Comparison of ENCODE assay signal across 9 cellular contexts in the genomic region with DNA sequence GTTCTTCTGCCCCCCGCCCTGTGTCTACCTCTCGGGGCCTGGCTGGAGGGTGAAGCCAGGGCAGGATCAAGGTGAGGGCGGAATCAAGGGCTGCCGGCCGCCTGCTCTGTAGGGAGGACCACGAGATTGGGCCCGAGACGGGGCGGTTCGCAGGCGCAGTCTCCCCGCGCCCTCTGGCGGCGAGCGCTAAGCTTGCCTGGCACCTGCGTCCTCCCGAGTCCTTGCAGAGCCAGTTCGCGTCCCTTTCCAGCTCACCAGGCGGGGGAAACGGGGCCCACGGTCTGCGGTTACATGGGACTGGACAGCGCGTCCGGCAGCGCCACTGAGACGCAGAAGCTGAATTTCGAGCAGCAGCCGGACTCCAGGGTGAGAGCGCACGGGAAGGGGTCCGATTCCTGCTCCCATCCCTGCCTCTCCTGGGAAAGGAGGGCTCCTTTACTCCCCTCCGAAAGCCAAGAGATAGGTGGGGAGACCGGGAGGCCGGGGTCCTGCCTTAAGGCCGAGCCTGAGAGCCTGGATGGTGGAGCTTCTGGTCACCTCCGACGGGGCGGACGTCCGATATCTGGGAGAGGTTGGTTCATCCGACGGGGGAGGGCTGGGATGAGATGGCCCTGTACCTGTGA. TPM values are rescaled to one million over a fixed set of nuclear protein-coding genes. Genes with fewer than 3 reads are reported as not detected.
DNase-seq lines count a peak whose midpoint lies in the region; ATAC-seq and TF ChIP-seq lines count a peak whose summit lies in the region.
"Had no signal": no experiment of that assay in that cellular context is flagged by ENCODE, and none has a peak within 500 bp of the region (broad histone marks: within the 10 kb centered on the region; RNA-seq: fewer than 3 reads in every experiment).

No MANE protein-coding gene starts in this region.

- H3K27me3 ChIP-seq in lower lobe of right lung (ENCODE audit: low read depth): peaks cover 62% of the 10 kb centered on the region

- H3K9me3 ChIP-seq in lower lobe of right lung: no peaks in the 10 kb centered on the region

- DNase-seq in GM10248 (ENCODE audit: extremely low spot score) (peak; percentile 81), MV-4-11 (lab: John Stamatoyannopoulos, UW) (peak; percentile 36), lower lobe of right lung (peak; percentile 83)
- DNase-seq in activated CD4-positive, CD25-positive, alpha-beta regulatory T cell treated with anti-CD3 and anti-CD28 coated beads, Interleukin-2, amount 50 U/mL, for 16 hours (ENCODE audit: low read depth, low spot score): peak; percentile 25
- peak; percentile 30 to 37 for DNase-seq in central memory CD8-positive, alpha-beta T cell (ENCODE audit: low spot score in 2 of 2)
- peak; percentile 60 for DNase-seq in stimulated activated CD8-positive, alpha-beta memory T cell treated with anti-CD3 and anti-CD28 coated beads, Interleukin-4, amount 100 ng/mL, for 24 hours (ENCODE audit: low read depth)

- H3K36me3 ChIP-seq in lower lobe of right lung: no peaks in the 10 kb centered on the region

- CTCF ChIA-PET in GM10248 (lab: Yijun Ruan, JAX): interaction anchor here (0.7 to 3.9 kb wide), 14 partner anchors 9 to 460 kb away, joined by 3 to 19 read pairs (median 4); a partner anchor contains a TSS

- no peaks in the 10 kb centered on the region for H3K9me3 Mint-ChIP-seq in central memory CD8-positive, alpha-beta T cell
- H3K9me3 Mint-ChIP-seq: dendritic cell treated with granulocyte-macrophage colony-stimulating factor and Interleukin-4, amounts not matched to agents 40 ng/mL and 50 ng/mL, for 4 days had no signal

- no peak overlapping the region for H3K27ac Mint-ChIP-seq in central memory CD8-positive, alpha-beta T cell (ENCODE audit: low read depth)
- H3K27ac Mint-ChIP-seq: dendritic cell treated with granulocyte-macrophage colony-stimulating factor and Interleukin-4, amounts not matched to agents 40 ng/mL and 50 ng/mL, for 4 days had no signal

- H3K4me3 ChIP-seq in lower lobe of right lung: no peak overlapping the region

- H3K36me3 Mint-ChIP-seq in central memory CD8-positive, alpha-beta T cell (ENCODE audit: insufficient read depth): peaks cover 4% of the 10 kb centered on the region

- intact Hi-C loops in lower lobe of right lung (cut with DNase I): no loop called here

- no peak overlapping the region for H3K4me3 Mint-ChIP-seq in central memory CD8-positive, alpha-beta T cell
- H3K4me3 Mint-ChIP-seq: dendritic cell treated with granulocyte-macrophage colony-stimulating factor and Interleukin-4, amounts not matched to agents 40 ng/mL and 50 ng/mL, for 4 days had no signal

- H3K4me1 ChIP-seq in lower lobe of right lung: no peaks in the 10 kb centered on the region

- TF ChIP-seq CTCF in GM10248 (IDR thresholded peaks at IDR 0.05; ENCODE audit: control extremely low read depth, extremely low read depth, low read depth, missing control alignments) (peak; percentile 79), lower lobe of right lung (IDR thresholded peaks at IDR 0.05) (peak; percentile 81)

- peaks cover 11% of the 10 kb centered on the region for H3K4me1 Mint-ChIP-seq in central memory CD8-positive, alpha-beta T cell

- H3K27ac ChIP-seq in lower lobe of right lung: no peak overlapping the region

- POLR2A ChIA-PET in GM10248 (lab: Yijun Ruan, JAX): no interaction called here

- H3K27me3 Mint-ChIP-seq in central memory CD8-positive, alpha-beta T cell: peaks cover 85% of the 10 kb centered on the region

- peak; percentile 58 for ATAC-seq in central memory CD8-positive, alpha-beta T cell (replicated peaks; ENCODE audit: extremely low read depth, poor library complexity, severe bottlenecking)
- ATAC-seq in lower lobe of right lung (peak; percentile 77 to 80), GM21528 (IDR thresholded peaks at IDR 0.05; ENCODE audit: low FRiP score, unreplicated experiment) (no peak), HG03159 (IDR thresholded peaks at IDR 0.05; ENCODE audit: unreplicated experiment) (no peak)

RNA-seq across cellular contexts. Expression of a gene that starts 3.6 kb away (rescaled TPM):
- total RNA-seq in lower lobe of right lung: not detected

RNA-seq across cellular contexts. Expression of a gene that starts 5.1 kb away (rescaled TPM):
- total RNA-seq in lower lobe of right lung: not detected

RNA-seq across cellular contexts. Expression of a gene that starts 36.5 kb away (rescaled TPM):
- total RNA-seq in lower lobe of right lung: 259 TPM

RNA-seq across cellular contexts. Expression of a gene that starts 51.3 kb away (rescaled TPM):
- 69.3 TPM for total RNA-seq in lower lobe of right lung

RNA-seq across cellular contexts. Expression of a gene that starts 57.3 kb away (rescaled TPM):
- total RNA-seq in lower lobe of right lung: 1,714 TPM

Comparison
In these comparisons a context has a peak if more than half of its experiments do, and no peak if none do; other contexts are left out.
1. DNase-seq: peak in every context shown above with its lines; median percentile 83 in lower lobe of right lung; 81 in GM10248; 60 in stimulated activated CD8-positive, alpha-beta memory T cell treated with anti-CD3 and anti-CD28 coated beads, Interleukin-4, amount 100 ng/mL, for 24 hours; 36 in MV-4-11; 34 in central memory CD8-positive, alpha-beta T cell; 25 in activated CD4-positive, CD25-positive, alpha-beta regulatory T cell treated with anti-CD3 and anti-CD28 coated beads, Interleukin-2, amount 50 U/mL, for 16 hours.
2. ATAC-seq: peak in central memory CD8-positive, alpha-beta T cell (single experiment) and lower lobe of right lung (2 of 2); none in GM21528 (single experiment) and HG03159 (single experiment).